1 cellular context compared by ENCODE assay signal in the genomic region with DNA sequence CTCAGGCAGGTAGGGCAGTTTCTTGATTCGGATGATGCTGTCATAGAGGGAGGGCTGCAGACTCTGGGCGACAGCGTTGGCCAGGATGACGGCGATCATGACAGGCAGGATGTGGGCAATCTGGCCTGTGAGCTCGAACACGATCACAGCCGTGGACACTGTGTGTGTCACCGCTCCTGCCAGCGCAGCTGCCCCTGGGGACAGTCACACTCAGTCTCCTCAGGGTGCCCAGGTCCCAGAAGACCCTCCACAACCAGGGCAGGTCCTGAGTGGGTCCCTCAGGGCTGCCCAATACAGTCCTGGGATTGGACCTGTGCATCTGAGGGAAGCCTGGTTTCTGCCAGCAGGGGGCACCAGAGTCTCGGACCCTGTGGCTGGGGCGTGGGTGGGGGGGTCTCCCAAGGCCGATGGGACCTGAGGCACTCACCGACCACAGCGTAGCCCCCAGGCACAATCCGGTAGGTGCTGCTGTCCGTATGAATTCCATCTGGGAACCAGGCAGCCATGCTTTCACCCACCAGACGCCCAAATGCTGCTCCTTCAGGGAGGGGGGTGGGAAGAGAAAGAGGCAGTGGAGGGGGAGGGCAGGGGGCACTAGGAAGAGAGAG.
TF ChIP-seq lines count a peak whose summit lies in the region.

No MANE protein-coding gene starts in this region.

TF ChIP-seq in liver, 16 proteins besides CTCF, POLR2A, EP300 and RAD21 (continued from another document):
- no peak for TF ChIP-seq RXRA (IDR thresholded peaks at IDR 0.05)
- TF ChIP-seq, protein P1, sequence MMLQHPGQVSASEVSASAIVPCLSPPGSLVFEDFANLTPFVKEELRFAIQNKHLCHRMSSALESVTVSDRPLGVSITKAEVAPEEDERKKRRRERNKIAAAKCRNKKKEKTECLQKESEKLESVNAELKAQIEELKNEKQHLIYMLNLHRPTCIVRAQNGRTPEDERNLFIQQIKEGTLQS (IDR thresholded peaks at IDR 0.05) = no peak
- TF ChIP-seq HNF4A (conservative IDR thresholded peaks at IDR 0.05) = no peak
- TF ChIP-seq, protein P2, sequence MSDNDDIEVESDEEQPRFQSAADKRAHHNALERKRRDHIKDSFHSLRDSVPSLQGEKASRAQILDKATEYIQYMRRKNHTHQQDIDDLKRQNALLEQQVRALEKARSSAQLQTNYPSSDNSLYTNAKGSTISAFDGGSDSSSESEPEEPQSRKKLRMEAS (IDR thresholded peaks at IDR 0.05) = no peak
- no peak for TF ChIP-seq YY1 (IDR thresholded peaks at IDR 0.05)
- no peak for TF ChIP-seq GABPA (IDR thresholded peaks at IDR 0.05 in 1 of 2, conservative IDR thresholded peaks at IDR 0.05 in 1 of 2)
